In the genomic region with DNA sequence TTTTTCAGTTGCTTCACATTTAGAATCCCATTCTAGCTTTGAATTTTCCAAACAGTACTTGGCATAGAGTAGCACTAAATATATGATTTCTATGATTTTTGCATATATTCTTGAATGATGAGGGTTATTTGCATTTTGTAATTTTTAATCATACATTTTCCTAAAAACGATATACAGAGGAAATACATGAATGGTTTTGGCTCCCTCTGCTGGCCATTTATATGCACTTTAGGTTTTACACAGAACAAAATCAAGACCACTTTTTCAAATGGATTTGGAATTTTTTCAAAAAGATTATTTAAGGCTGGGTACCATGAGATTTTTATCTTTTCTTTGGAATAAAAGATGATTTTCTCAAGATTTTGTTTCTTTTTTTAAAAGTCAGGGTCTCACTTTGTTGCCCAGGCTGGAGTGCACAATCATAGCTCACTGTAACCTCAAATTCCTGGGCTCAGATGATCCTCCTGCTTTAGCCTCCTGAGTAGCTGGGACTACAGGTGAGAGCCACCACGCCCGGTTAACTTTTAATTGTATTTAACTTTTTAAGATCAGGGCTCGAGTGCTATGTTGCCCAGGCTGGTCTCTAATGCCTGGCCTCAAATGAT, we compare ENCODE assay signal across 8 cellular contexts. TPM values are rescaled to one million over a fixed set of nuclear protein-coding genes. Genes with fewer than 3 reads are reported as not detected.
DNase-seq lines count a peak whose midpoint lies in the region; ATAC-seq and TF ChIP-seq lines count a peak whose summit lies in the region.

No MANE protein-coding gene starts in this region.

- H3K4me3 Mint-ChIP-seq in HFFc6: no peak overlapping the region

- DNase-seq in Right ventricle myocardium superior (no peak), left ventricle myocardium superior (no peak), HFFc6 (peak; percentile 36), NCI-H748 (lab: John Stamatoyannopoulos, UW; ENCODE audit: unreplicated experiment) (peak; percentile 30), T47D (ENCODE audit: low read depth in 1 of 2, low spot score in 1 of 2) (peak; percentile 20 to 60), left lung (no peak), upper lobe of right lung (no peak), NCI-H524 treated with DMSO at 0.1 percent for 48 hours (lab: John Stamatoyannopoulos, UW) (no peak)

- H3K27ac ChIP-seq in left lung: no peak overlapping the region
- no peak overlapping the region for H3K27ac ChIP-seq in upper lobe of right lung

- ATAC-seq in Right ventricle myocardium superior (ENCODE audit: poor library complexity) (peak; percentile 55), left ventricle myocardium superior (no peak), left lung (peak; percentile 65), upper lobe of right lung (peak; percentile 56)

- H3K36me3 ChIP-seq in left lung (no peaks in the 10 kb centered on the region), upper lobe of right lung (no peaks in the 10 kb centered on the region)

- intact Hi-C loops in Right ventricle myocardium superior (cut with DNase I) (loop anchor here (10.0 kb wide), 1 partner anchor 183 kb away; no protein-coding TSS in a partner anchor), left ventricle myocardium superior (cut with micrococcal nuclease) (loop anchor here (10.0 kb wide), 1 partner anchor 183 kb away; no protein-coding TSS in a partner anchor), left lung (cut with DNase I) (no loop called here), upper lobe of right lung (cut with DNase I) (no loop called here)

- TF ChIP-seq CTCF in HFFc6 (IDR thresholded peaks at IDR 0.05) (peak; percentile 95), left lung (IDR thresholded peaks at IDR 0.05) (peak; percentile 74 to 79), upper lobe of right lung (IDR thresholded peaks at IDR 0.05) (peak; percentile 91)

- no peaks in the 10 kb centered on the region for H3K4me1 ChIP-seq in left lung
- no peaks in the 10 kb centered on the region for H3K4me1 ChIP-seq in upper lobe of right lung

- H3K9me3 ChIP-seq in left lung (no peaks in the 10 kb centered on the region), upper lobe of right lung (no peaks in the 10 kb centered on the region)

- H3K36me3 Mint-ChIP-seq in HFFc6 (ENCODE audit: low read depth): no peaks in the 10 kb centered on the region

- H3K4me1 Mint-ChIP-seq in HFFc6 (ENCODE audit: low read depth): no peaks in the 10 kb centered on the region

- H3K4me3 ChIP-seq in left lung (no peak overlapping the region), upper lobe of right lung (no peak overlapping the region)

- peaks cover 3% of the 10 kb centered on the region; the same call in 1 of the 2 replicates for H3K27me3 Mint-ChIP-seq in HFFc6 (ENCODE audit: insufficient read depth)

- peaks cover 0 to 3% of the 10 kb centered on the region in 2 donors for H3K27me3 ChIP-seq in left lung
- H3K27me3 ChIP-seq in upper lobe of right lung: peaks cover 19% of the 10 kb centered on the region

- in situ Hi-C loops in T47D (cut with HindIII; ENCODE audit: low pct_unique_long_range_greater_than_20kb, low sequenced_read_pairs): no loop called here

- H3K9me3 Mint-ChIP-seq in HFFc6: no peaks in the 10 kb centered on the region

- no peak overlapping the region for H3K27ac Mint-ChIP-seq in HFFc6

RNA-seq across cellular contexts. Expression of a gene that starts 16.7 kb away (rescaled TPM):
- total RNA-seq in Right ventricle myocardium superior (31.5 TPM), left ventricle myocardium superior (33.6 TPM), left lung (10 to 100 TPM; 30.8 to 33.6 TPM), upper lobe of right lung (28.9 TPM)
- 10 to 100 TPM; 19.0 to 25.0 (median 22.0) TPM for total RNA-seq in HFFc6 (2021; fragmentation: NEBNext Ultra II Directional; extraction: Animal tissue kit (Norgen Biotek cat#: 25700))

RNA-seq across cellular contexts. Expression of a gene that starts 35.9 kb away (rescaled TPM):
- total RNA-seq in Right ventricle myocardium superior (not detected), left ventricle myocardium superior (not detected), left lung (not detected), upper lobe of right lung (not detected)
- not detected for total RNA-seq in HFFc6 (2021; fragmentation: NEBNext Ultra II Directional; extraction: Animal tissue kit (Norgen Biotek cat#: 25700))

Comparison
In these comparisons a context has a peak if more than half of its experiments do, and no peak if none do; other contexts are left out.
1. DNase-seq: peak in HFFc6 (single experiment), NCI-H748 (single experiment) and T47D (2 of 2); none in Right ventricle myocardium superior (single experiment), left ventricle myocardium superior (single experiment), left lung (0 of 2), upper lobe of right lung (single experiment) and NCI-H524 treated with DMSO at 0.1 percent for 48 hours (single experiment).
2. intact Hi-C loops: an anchor here in Right ventricle myocardium superior (10.0 kb wide) and left ventricle myocardium superior (10.0 kb wide); none called in left lung and upper lobe of right lung.
3. Peak in every context shown above with its lines, with median percentiles within 50 percentile points of each other: CTCF ChIP-seq.